Comparison of ENCODE assay signal across 8 cellular contexts in genomic region chr14:49896272-49896671, GRCh38. TPM values are rescaled to one million over a fixed set of nuclear protein-coding genes. Genes with fewer than 3 reads are reported as not detected.
DNase-seq lines count a peak whose midpoint lies in the region; ATAC-seq and TF ChIP-seq lines count a peak whose summit lies in the region.
"Not testable (repeated sequence)": the region's sequence is repeated elsewhere in the genome, so short reads cannot be mapped to it uniquely, and the experiment has no call there.

No MANE protein-coding gene starts in this region.

- H3K36me3 ChIP-seq in CD8-positive, alpha-beta memory T cell (ENCODE audit: insufficient read depth, low read length) = peaks cover 17% of the 10 kb centered on the region
- H3K36me3 ChIP-seq in KMS-11 (ENCODE audit: insufficient read depth); prostate gland: not testable (repeated sequence)
- peaks cover 0 to 18% (median 3%) of the 10 kb centered on the region in 4 donors for H3K36me3 ChIP-seq in esophagus muscularis mucosa
- peaks cover 29% of the 10 kb centered on the region for H3K36me3 ChIP-seq in lower lobe of right lung
- H3K36me3 ChIP-seq in upper lobe of left lung = peaks cover 0 to 32% (median 6%) of the 10 kb centered on the region in 4 donors

- not testable (repeated sequence) for ATAC-seq in lower lobe of right lung; upper lobe of left lung (ENCODE audit: low FRiP score in 2 of 2)

- intact Hi-C loops in esophagus muscularis mucosa (cut with DNase I); lower lobe of right lung (cut with DNase I): not testable (repeated sequence)
- intact Hi-C loops in prostate gland (cut with DNase I) = loop anchor here (10.0 kb wide), 1 partner anchor 209 kb away; no protein-coding TSS in a partner anchor

- H4K20me1 ChIP-seq in KMS-11 (ENCODE audit: insufficient read depth) = peaks cover 18% of the 10 kb centered on the region

- H3K4me3 Mint-ChIP-seq in CD8-positive, alpha-beta memory T cell = peak overlapping the region; percentile 92 to 100 (median 99)

- H3K9me3 Mint-ChIP-seq in CD8-positive, alpha-beta memory T cell = not testable (repeated sequence)

- not testable (repeated sequence) for H3K27me3 ChIP-seq in CD8-positive, alpha-beta memory T cell (ENCODE audit: insufficient read depth, low read length, poor library complexity, severe bottlenecking); KMS-11 (ENCODE audit: insufficient read depth, low read depth); esophagus muscularis mucosa; lower lobe of right lung (ENCODE audit: low read depth); prostate gland (replicated peaks; ENCODE audit: insufficient read depth); upper lobe of left lung

- peaks cover 46 to 68% (median 60%) of the 10 kb centered on the region in 3 donors for H3K4me1 Mint-ChIP-seq in CD8-positive, alpha-beta memory T cell

- not testable (repeated sequence) for H3K9me3 ChIP-seq in CD8-positive, alpha-beta memory T cell (ENCODE audit: low read length); esophagus muscularis mucosa; lower lobe of right lung; prostate gland; upper lobe of left lung

- H3K9ac ChIP-seq in KMS-11 = peak overlapping the region; percentile 96; the same call in 1 of the 2 replicates

- in situ Hi-C loops in astrocyte of the cerebellum (cut with HindIII; ENCODE audit: low sequenced_read_pairs) = loop anchor here (5.0 kb wide), 1 partner anchor 81 kb away; no protein-coding TSS in a partner anchor

- not testable (repeated sequence) for H3K27me3 Mint-ChIP-seq in CD8-positive, alpha-beta memory T cell

- peaks cover 59% of the 10 kb centered on the region for H3K79me2 ChIP-seq in KMS-11 (ENCODE audit: insufficient read depth, low read depth)

- peak overlapping the region; percentile 32 for H3K27ac ChIP-seq in CD8-positive, alpha-beta memory T cell (ENCODE audit: low read depth, low read length)
- H3K27ac ChIP-seq in KMS-11 (peak overlapping the region; percentile 96; the same call in 1 of the 2 replicates), VCaP (peak overlapping the region; percentile 99), esophagus muscularis mucosa (replicated peaks in 1 of 4) (peak overlapping the region in 3 of 4 donors; percentile 10 to 100 (median 100)), prostate gland (peak overlapping the region; percentile 99 to 100), upper lobe of left lung (peak overlapping the region in 3 of 4 donors; percentile 9 to 100 (median 99))
- not testable (repeated sequence) for H3K27ac ChIP-seq in lower lobe of right lung

- H2AFZ ChIP-seq in KMS-11 (ENCODE audit: low read depth) = not testable (repeated sequence)

- not testable (repeated sequence) for TF ChIP-seq POLR2A in esophagus muscularis mucosa (IDR thresholded peaks at IDR 0.05; ENCODE audit: low read depth); prostate gland (IDR thresholded peaks at IDR 0.05); upper lobe of left lung (IDR thresholded peaks at IDR 0.05)

- not testable (repeated sequence) for TF ChIP-seq CTCF in KMS-11 (conservative IDR thresholded peaks at IDR 0.05; ENCODE audit: low read depth, low read length); VCaP (conservative IDR thresholded peaks at IDR 0.05); astrocyte of the cerebellum (IDR thresholded peaks at IDR 0.05; ENCODE audit: low read depth, low read length, missing control alignments); esophagus muscularis mucosa (IDR thresholded peaks at IDR 0.05); lower lobe of right lung (IDR thresholded peaks at IDR 0.05); prostate gland (IDR thresholded peaks at IDR 0.05); upper lobe of left lung (IDR thresholded peaks at IDR 0.05)

- CTCF ChIA-PET in CD8-positive, alpha-beta memory T cell (lab: Charles Lee) = interaction anchor here (1.0 to 1.5 kb wide), 3 partner anchors 9 to 185 kb away, joined by 3 read pairs; no protein-coding TSS in a partner anchor

- H3K27ac Mint-ChIP-seq in CD8-positive, alpha-beta memory T cell = peak overlapping the region; percentile 51 to 99 (median 90)

- not testable (repeated sequence) for TF ChIP-seq EP300 in esophagus muscularis mucosa (IDR thresholded peaks at IDR 0.05); upper lobe of left lung (IDR thresholded peaks at IDR 0.05)

- H3K4me1 ChIP-seq in CD8-positive, alpha-beta memory T cell (ENCODE audit: insufficient read depth, low read length) = peaks cover 49% of the 10 kb centered on the region
- H3K4me1 ChIP-seq in KMS-11 (ENCODE audit: low read depth, poor library complexity, severe bottlenecking) (peaks cover 33% of the 10 kb centered on the region), esophagus muscularis mucosa (peaks cover 51 to 63% (median 58%) of the 10 kb centered on the region in 4 donors), lower lobe of right lung (peaks cover 64% of the 10 kb centered on the region), upper lobe of left lung (peaks cover 47 to 52% (median 51%) of the 10 kb centered on the region in 4 donors)
- not testable (repeated sequence) for H3K4me1 ChIP-seq in prostate gland (replicated peaks)

- H3K4me2 ChIP-seq in KMS-11 = peak overlapping the region; percentile 92

- POLR2A ChIA-PET in CD8-positive, alpha-beta memory T cell (lab: Charles Lee) = interaction anchor here (0.7 to 1.2 kb wide), 4 partner anchors 33 to 166 kb away, joined by 3 to 9 read pairs (median 3); no protein-coding TSS in a partner anchor

- peak overlapping the region; percentile 85 for H3K4me3 ChIP-seq in CD8-positive, alpha-beta memory T cell (ENCODE audit: low read length)
- not testable (repeated sequence) for H3K4me3 ChIP-seq in KMS-11 (IDR thresholded peaks at IDR 0.05; ENCODE audit: insufficient read depth, low read depth, low read length)
- peak overlapping the region; percentile 85 for H3K4me3 ChIP-seq in astrocyte of the cerebellum (ENCODE audit: low read depth, low read length)
- peak overlapping the region; percentile 84 to 99 (median 95) for H3K4me3 ChIP-seq in esophagus muscularis mucosa
- peak overlapping the region; percentile 98 for H3K4me3 ChIP-seq in lower lobe of right lung
- H3K4me3 ChIP-seq in prostate gland = peak overlapping the region; percentile 95 to 98
- peak overlapping the region in 3 of 4 donors; percentile 66 to 87 (median 77) for H3K4me3 ChIP-seq in upper lobe of left lung

- not testable (repeated sequence) for DNase-seq in CD8-positive, alpha-beta memory T cell; astrocyte of the cerebellum (ENCODE audit: low read depth); esophagus muscularis mucosa (ENCODE audit: extremely low spot score); lower lobe of right lung; prostate gland (ENCODE audit: low spot score); upper lobe of left lung

- H3K36me3 Mint-ChIP-seq in CD8-positive, alpha-beta memory T cell = peaks cover 12 to 48% (median 27%) of the 10 kb centered on the region in 3 donors

RNA-seq across cellular contexts. Expression of gene ARF6, which starts 3.4 kb away (rescaled TPM):
- total RNA-seq in CD8-positive, alpha-beta memory T cell = 100 to 1,000 TPM; 168 TPM
- 174 TPM for polyA plus RNA-seq in CD8-positive, alpha-beta memory T cell
- 10 to 100 TPM; 41.5 to 66.4 (median 51.7) TPM for total RNA-seq in esophagus muscularis mucosa
- 65.3 TPM for total RNA-seq in lower lobe of right lung
- total RNA-seq in prostate gland = 10 to 100 TPM; 64.3 to 92.7 TPM
- total RNA-seq in upper lobe of left lung = 10 to 100 TPM; 21.0 to 81.8 (median 61.0) TPM

RNA-seq across cellular contexts. Expression of gene NEMF, which starts 43.7 kb away (rescaled TPM):
- total RNA-seq in CD8-positive, alpha-beta memory T cell = 10 to 100 TPM; 69.2 to 71.9 TPM
- 48.9 TPM for polyA plus RNA-seq in CD8-positive, alpha-beta memory T cell
- total RNA-seq in esophagus muscularis mucosa (10 to 100 TPM; 40.6 to 71.0 (median 56.4) TPM), lower lobe of right lung (66.1 TPM), prostate gland (10 to 100 TPM; 63.9 to 71.7 TPM), upper lobe of left lung (100 to 1,000 TPM in 2 of 6 donors, 10 to 100 TPM in 4; 47.9 to 293 (median 73.7) TPM)
